ENCODE assay signal across 16 cellular contexts in genomic region chr17:41989702-41990419, GRCh38.
"Had no signal": no experiment of that assay in that cellular context is flagged by ENCODE, and none has a peak within 500 bp of the region (broad histone marks: within the 10 kb centered on the region; RNA-seq: fewer than 3 reads in every experiment).

No MANE protein-coding gene starts in this region.

- H3K4me1 ChIP-seq: suprapubic skin had no signal

- DNase-seq: activated CD4-positive, alpha-beta T cell treated with anti-CD3 and anti-CD28 coated beads, Interleukin-2, amount 50 U/mL, for 4 hours; activated naive CD4-positive, alpha-beta T cell; central memory CD4-positive, alpha-beta T cell; erythroblast; kidney glomerular epithelial cell; mammary epithelial cell; occipital lobe; right cardiac atrium; spleen; stimulated activated CD4-positive, alpha-beta T cell treated with anti-CD3 and anti-CD28 coated beads, Interleukin-2, amount 100 ng/mL, for 24 hours; stimulated activated naive B cell treated with anti-CD40 and anti-IgM and Interleukin-4, amounts not matched to agents 10 μg/mL and 1 μg/mL and 100 μg/mL, for 72 hours had no signal

- H3K27me3 ChIP-seq: spleen, suprapubic skin had no signal

- H3K4me3 Mint-ChIP-seq: activated T-helper 1 cell treated with anti-CD3 and anti-CD28 coated beads, Interleukin-12 subunit alpha, Interleukin-12 subunit beta, Interleukin-2, Interleukin-4 antibody, amounts not matched to agents 30 ng/mL and 10 ng/mL and 1 ng/mL, durations not matched to agents 14 hours and 24 hours and 36 hours; nephron; stimulated activated naive B cell treated with anti-CD40 and anti-IgM and Interleukin-4, amounts not matched to agents 10 μg/mL and 1 μg/mL and 100 μg/mL, for 72 hours had no signal

- H3K27ac Mint-ChIP-seq: activated T-helper 1 cell treated with anti-CD3 and anti-CD28 coated beads, Interleukin-12 subunit alpha, Interleukin-12 subunit beta, Interleukin-2, Interleukin-4 antibody, amounts not matched to agents 30 ng/mL and 10 ng/mL and 1 ng/mL, durations not matched to agents 14 hours and 24 hours and 36 hours; nephron; progenitor cell of endocrine pancreas; stimulated activated naive B cell treated with anti-CD40 and anti-IgM and Interleukin-4, amounts not matched to agents 10 μg/mL and 1 μg/mL and 100 μg/mL, for 72 hours had no signal

- H3K9me3 Mint-ChIP-seq: activated T-helper 1 cell treated with anti-CD3 and anti-CD28 coated beads, Interleukin-12 subunit alpha, Interleukin-12 subunit beta, Interleukin-2, Interleukin-4 antibody, amounts not matched to agents 30 ng/mL and 10 ng/mL and 1 ng/mL, durations not matched to agents 14 hours and 24 hours and 36 hours; nephron; stimulated activated naive B cell treated with anti-CD40 and anti-IgM and Interleukin-4, amounts not matched to agents 10 μg/mL and 1 μg/mL and 100 μg/mL, for 72 hours had no signal

- ATAC-seq: activated CD4-positive, CD25-positive, alpha-beta regulatory T cell treated with anti-CD3 and anti-CD28 coated beads, Interleukin-2, amount 50 U/mL, for 24 hours; right cardiac atrium; stimulated activated naive B cell treated with anti-CD40 and anti-IgM and Interleukin-4, amounts not matched to agents 10 μg/mL and 1 μg/mL and 100 μg/mL, for 72 hours had no signal

- H3K27me3 Mint-ChIP-seq: progenitor cell of endocrine pancreas; stimulated activated naive B cell treated with anti-CD40 and anti-IgM and Interleukin-4, amounts not matched to agents 10 μg/mL and 1 μg/mL and 100 μg/mL, for 72 hours had no signal

- H3K27ac ChIP-seq: spleen, suprapubic skin had no signal

- H3K9me3 ChIP-seq: spleen, suprapubic skin had no signal

- H3K4me3 ChIP-seq: spleen, suprapubic skin had no signal
